Comparison of ENCODE assay signal across 10 cellular contexts in genomic region chr6:34247481-34248197, GRCh38. TPM values are rescaled to one million over a fixed set of nuclear protein-coding genes. Genes with fewer than 3 reads are reported as not detected.
DNase-seq lines count a peak whose midpoint lies in the region; ATAC-seq and TF ChIP-seq lines count a peak whose summit lies in the region.
"Had no signal": no experiment of that assay in that cellular context is flagged by ENCODE, and none has a peak within 500 bp of the region (broad histone marks: within the 10 kb centered on the region; RNA-seq: fewer than 3 reads in every experiment).

No MANE protein-coding gene starts in this region.

- H3K9ac ChIP-seq in BLaER1: peak overlapping the region; percentile 80; the same call in 1 of the 2 replicates

- DNase-seq in HuH-7 (ENCODE audit: low spot score) (peak; percentile 3), chondrocyte (ENCODE audit: low spot score) (no peak), NCI-H187 (lab: John Stamatoyannopoulos, UW) (no peak)
- no peak for DNase-seq in natural killer cell treated with Interleukin-12 subunit alpha and Interleukin-12 subunit beta and Interleukin-15 and Interleukin-18, amount 100 ng/mL, for 72 hours (ENCODE audit: low spot score)
- DNase-seq in activated CD4-positive, alpha-beta T cell treated with anti-CD3 and anti-CD28 coated beads, Interleukin-2, amount 50 U/mL, for 48 hours: no peak

- peaks cover 38% of the 10 kb centered on the region for H3K36me3 ChIP-seq in BLaER1
- H3K36me3 ChIP-seq: pancreas had no signal

- peaks cover 52% of the 10 kb centered on the region for H3K4me1 Mint-ChIP-seq in chondrocyte (ENCODE audit: low read depth)
- H3K4me1 Mint-ChIP-seq in natural killer cell treated with Interleukin-12 subunit alpha and Interleukin-12 subunit beta and Interleukin-15 and Interleukin-18, amount 100 ng/mL, for 72 hours (ENCODE audit: low read depth in 2 of 2): peaks cover 25 to 33% of the 10 kb centered on the region in 2 donors

- peak overlapping the region; percentile 97 for H3K4me2 ChIP-seq in BLaER1

- H3K4me3 ChIP-seq in BLaER1: peak overlapping the region; percentile 78; the same call in 1 of the 2 replicates

- peaks cover 58% of the 10 kb centered on the region for H4K20me1 ChIP-seq in BLaER1

- no peak for TF ChIP-seq CTCF in chondrocyte (IDR thresholded peaks at IDR 0.05)

- no peaks in the 10 kb centered on the region for H3K36me3 Mint-ChIP-seq in chondrocyte (ENCODE audit: low read depth)
- no peaks in the 10 kb centered on the region for H3K36me3 Mint-ChIP-seq in natural killer cell treated with Interleukin-12 subunit alpha and Interleukin-12 subunit beta and Interleukin-15 and Interleukin-18, amount 100 ng/mL, for 72 hours

- H3K4me1 ChIP-seq in BLaER1: peaks cover 51% of the 10 kb centered on the region
- H3K4me1 ChIP-seq: pancreas had no signal

- no peaks in the 10 kb centered on the region for H3K27me3 Mint-ChIP-seq in chondrocyte (ENCODE audit: low read depth)
- H3K27me3 Mint-ChIP-seq in natural killer cell treated with Interleukin-12 subunit alpha and Interleukin-12 subunit beta and Interleukin-15 and Interleukin-18, amount 100 ng/mL, for 72 hours: no peaks in the 10 kb centered on the region

- peak overlapping the region; percentile 49 for H3K27ac Mint-ChIP-seq in chondrocyte (ENCODE audit: unreplicated experiment)
- peak overlapping the region; percentile 78 to 87 for H3K27ac Mint-ChIP-seq in natural killer cell treated with Interleukin-12 subunit alpha and Interleukin-12 subunit beta and Interleukin-15 and Interleukin-18, amount 100 ng/mL, for 72 hours

- H3K27me3 ChIP-seq in BLaER1: no peaks in the 10 kb centered on the region
- H3K27me3 ChIP-seq: pancreas had no signal

- no peak for ATAC-seq in natural killer cell treated with Interleukin-12 subunit alpha and Interleukin-12 subunit beta and Interleukin-15 and Interleukin-18, amount 100 ng/mL, for 72 hours
- ATAC-seq in GM21786 (IDR thresholded peaks at IDR 0.05; ENCODE audit: unreplicated experiment): no peak
- ATAC-seq in GM18868 (IDR thresholded peaks at IDR 0.05; ENCODE audit: unreplicated experiment): no peak
- ATAC-seq: activated CD4-positive, CD25-positive, alpha-beta regulatory T cell treated with anti-CD3 and anti-CD28 coated beads, Interleukin-2, amount 50 U/mL, for 24 hours had no signal

- H3K4me3 Mint-ChIP-seq in chondrocyte (ENCODE audit: unreplicated experiment): peak overlapping the region; percentile 90
- peak overlapping the region; percentile 91 for H3K4me3 Mint-ChIP-seq in natural killer cell treated with Interleukin-12 subunit alpha and Interleukin-12 subunit beta and Interleukin-15 and Interleukin-18, amount 100 ng/mL, for 72 hours

- no peaks in the 10 kb centered on the region for H3K9me3 ChIP-seq in BLaER1
- H3K9me3 ChIP-seq: pancreas had no signal

- H3K9me3 Mint-ChIP-seq in chondrocyte (ENCODE audit: low read depth): no peaks in the 10 kb centered on the region
- no peaks in the 10 kb centered on the region for H3K9me3 Mint-ChIP-seq in natural killer cell treated with Interleukin-12 subunit alpha and Interleukin-12 subunit beta and Interleukin-15 and Interleukin-18, amount 100 ng/mL, for 72 hours

- peak overlapping the region; percentile 78; the same call in 1 of the 2 replicates for H3K27ac ChIP-seq in BLaER1

RNA-seq across cellular contexts. Expression of gene SMIM29, which starts 1.2 kb away (rescaled TPM):
- 15.5 to 19.0 TPM (median 18.0 TPM) in 3 replicates for total RNA-seq in chondrocyte
- total RNA-seq in natural killer cell treated with Interleukin-12 subunit alpha and Interleukin-12 subunit beta and Interleukin-15 and Interleukin-18, amount 100 ng/mL, for 72 hours: 10 to 100 TPM; 15.9 to 20.9 TPM

RNA-seq across cellular contexts. Expression of gene HMGA1, which starts 11.0 kb away (rescaled TPM):
- total RNA-seq in chondrocyte: 33.4 to 55.2 TPM (median 37.8 TPM) in 3 replicates
- 100 to 1,000 TPM; 151 to 556 TPM for total RNA-seq in natural killer cell treated with Interleukin-12 subunit alpha and Interleukin-12 subunit beta and Interleukin-15 and Interleukin-18, amount 100 ng/mL, for 72 hours
